ENCODE assay signal across 3 cellular contexts in the genomic region with DNA sequence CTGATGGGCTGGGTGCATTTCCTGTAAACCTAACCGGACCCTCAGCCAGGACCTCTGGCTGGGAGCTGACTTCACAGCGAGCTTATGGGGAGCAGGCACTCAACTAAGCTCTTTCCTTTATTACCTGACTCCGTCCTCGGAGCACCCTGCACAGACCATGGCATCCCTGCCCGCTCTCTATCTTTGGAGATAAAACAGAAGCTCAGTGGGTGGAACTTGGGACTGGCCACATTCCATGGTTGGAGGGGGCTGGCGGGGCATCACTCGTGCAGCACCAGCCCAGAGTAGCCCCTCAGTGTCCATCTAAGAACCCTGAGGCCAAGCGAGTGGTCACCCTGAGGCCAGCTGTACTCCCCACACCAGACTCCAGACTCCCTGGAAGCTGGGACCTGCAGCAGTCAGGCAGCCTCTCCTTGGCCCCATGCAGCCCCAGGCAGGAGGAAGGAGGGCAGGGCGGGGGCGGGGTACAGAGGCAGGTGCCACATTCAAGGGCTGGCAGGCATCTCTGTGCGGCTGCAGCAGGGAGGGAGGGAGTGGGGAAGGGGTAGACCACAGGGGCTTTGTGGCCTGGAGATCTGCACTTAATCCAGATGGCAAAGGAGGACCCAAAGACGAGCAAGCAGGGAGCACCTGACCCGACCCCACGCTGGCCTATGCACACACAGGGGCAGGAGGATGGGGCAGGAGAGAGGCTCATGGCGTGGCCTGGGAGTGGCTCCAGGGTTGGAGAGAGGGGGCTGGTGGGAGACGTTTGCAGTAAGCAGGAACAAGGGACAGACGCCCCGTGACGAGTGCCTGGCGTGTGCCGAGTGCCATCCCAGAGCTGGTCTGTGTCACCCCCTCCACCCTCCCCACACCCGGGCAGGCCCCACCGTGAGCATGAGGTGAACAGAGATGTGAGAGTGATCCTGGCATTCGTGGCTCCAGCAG.
TF ChIP-seq lines count a peak whose summit lies in the region.

No MANE protein-coding gene starts in this region.

TF ChIP-seq in SK-N-SH, 30 proteins besides CTCF, POLR2A, EP300 and RAD21:
- no peak for TF ChIP-seq TAF1 (IDR thresholded peaks at IDR 0.05; ENCODE audit: borderline replicate concordance, low read depth, low read length)
- TF ChIP-seq, protein P1, sequence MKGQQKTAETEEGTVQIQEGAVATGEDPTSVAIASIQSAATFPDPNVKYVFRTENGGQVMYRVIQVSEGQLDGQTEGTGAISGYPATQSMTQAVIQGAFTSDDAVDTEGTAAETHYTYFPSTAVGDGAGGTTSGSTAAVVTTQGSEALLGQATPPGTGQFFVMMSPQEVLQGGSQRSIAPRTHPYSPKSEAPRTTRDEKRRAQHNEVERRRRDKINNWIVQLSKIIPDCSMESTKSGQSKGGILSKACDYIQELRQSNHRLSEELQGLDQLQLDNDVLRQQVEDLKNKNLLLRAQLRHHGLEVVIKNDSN (IDR thresholded peaks at IDR 0.05; ENCODE audit: borderline replicate concordance, low read depth): no peak

TF ChIP-seq in SK-N-SH treated with all-trans-retinoic acid at 6 μM for 48 hours, 23 proteins besides CTCF, POLR2A, EP300 and RAD21:
- TF ChIP-seq ZFP3 (CRISPR knock-in tag; IDR thresholded peaks at IDR 0.05) (no peak), ZNF70 (CRISPR knock-in tag; IDR thresholded peaks at IDR 0.05) (no peak), BACH2 (CRISPR knock-in tag; IDR thresholded peaks at IDR 0.05; ENCODE audit: borderline replicate concordance) (no peak), TCF4 (CRISPR knock-in tag; IDR thresholded peaks at IDR 0.05; ENCODE audit: borderline replicate concordance) (no peak), OSR1 (CRISPR knock-in tag; IDR thresholded peaks at IDR 0.05) (no peak), CSDC2 (CRISPR knock-in tag; IDR thresholded peaks at IDR 0.05) (no peak), PPARA (CRISPR knock-in tag; IDR thresholded peaks at IDR 0.05; ENCODE audit: borderline replicate concordance) (no peak), ZNF8 (CRISPR knock-in tag; IDR thresholded peaks at IDR 0.05) (no peak), ZC3H10 (CRISPR knock-in tag; IDR thresholded peaks at IDR 0.05) (no peak), ARNTL (CRISPR knock-in tag; IDR thresholded peaks at IDR 0.05; ENCODE audit: borderline replicate concordance, low read depth) (no peak)
- TF ChIP-seq, protein P2, sequence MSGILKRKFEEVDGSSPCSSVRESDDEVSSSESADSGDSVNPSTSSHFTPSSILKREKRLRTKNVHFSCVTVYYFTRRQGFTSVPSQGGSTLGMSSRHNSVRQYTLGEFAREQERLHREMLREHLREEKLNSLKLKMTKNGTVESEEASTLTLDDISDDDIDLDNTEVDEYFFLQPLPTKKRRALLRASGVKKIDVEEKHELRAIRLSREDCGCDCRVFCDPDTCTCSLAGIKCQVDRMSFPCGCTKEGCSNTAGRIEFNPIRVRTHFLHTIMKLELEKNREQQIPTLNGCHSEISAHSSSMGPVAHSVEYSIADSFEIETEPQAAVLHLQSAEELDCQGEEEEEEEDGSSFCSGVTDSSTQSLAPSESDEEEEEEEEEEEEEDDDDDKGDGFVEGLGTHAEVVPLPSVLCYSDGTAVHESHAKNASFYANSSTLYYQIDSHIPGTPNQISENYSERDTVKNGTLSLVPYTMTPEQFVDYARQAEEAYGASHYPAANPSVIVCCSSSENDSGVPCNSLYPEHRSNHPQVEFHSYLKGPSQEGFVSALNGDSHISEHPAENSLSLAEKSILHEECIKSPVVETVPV (CRISPR knock-in tag; IDR thresholded peaks at IDR 0.05): no peak
- TF ChIP-seq, protein P3, sequence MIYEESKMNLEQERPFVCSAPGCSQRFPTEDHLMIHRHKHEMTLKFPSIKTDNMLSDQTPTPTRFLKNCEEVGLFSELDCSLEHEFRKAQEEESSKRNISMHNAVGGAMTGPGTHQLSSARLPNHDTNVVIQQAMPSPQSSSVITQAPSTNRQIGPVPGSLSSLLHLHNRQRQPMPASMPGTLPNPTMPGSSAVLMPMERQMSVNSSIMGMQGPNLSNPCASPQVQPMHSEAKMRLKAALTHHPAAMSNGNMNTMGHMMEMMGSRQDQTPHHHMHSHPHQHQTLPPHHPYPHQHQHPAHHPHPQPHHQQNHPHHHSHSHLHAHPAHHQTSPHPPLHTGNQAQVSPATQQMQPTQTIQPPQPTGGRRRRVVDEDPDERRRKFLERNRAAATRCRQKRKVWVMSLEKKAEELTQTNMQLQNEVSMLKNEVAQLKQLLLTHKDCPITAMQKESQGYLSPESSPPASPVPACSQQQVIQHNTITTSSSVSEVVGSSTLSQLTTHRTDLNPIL (CRISPR knock-in tag; IDR thresholded peaks at IDR 0.05; ENCODE audit: low read depth): no peak

TF ChIP-seq in H1, 55 proteins besides CTCF, POLR2A, EP300 and RAD21:
- no peak for TF ChIP-seq TEAD4 (IDR thresholded peaks at IDR 0.05; ENCODE audit: low read depth, low read length)
- no peak for TF ChIP-seq RXRA (IDR thresholded peaks at IDR 0.05; ENCODE audit: insufficient read depth, low read depth, low read length)
- TF ChIP-seq, protein P4, sequence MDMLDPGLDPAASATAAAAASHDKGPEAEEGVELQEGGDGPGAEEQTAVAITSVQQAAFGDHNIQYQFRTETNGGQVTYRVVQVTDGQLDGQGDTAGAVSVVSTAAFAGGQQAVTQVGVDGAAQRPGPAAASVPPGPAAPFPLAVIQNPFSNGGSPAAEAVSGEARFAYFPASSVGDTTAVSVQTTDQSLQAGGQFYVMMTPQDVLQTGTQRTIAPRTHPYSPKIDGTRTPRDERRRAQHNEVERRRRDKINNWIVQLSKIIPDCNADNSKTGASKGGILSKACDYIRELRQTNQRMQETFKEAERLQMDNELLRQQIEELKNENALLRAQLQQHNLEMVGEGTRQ (IDR thresholded peaks at IDR 0.05; ENCODE audit: low read length): no peak
- TF ChIP-seq MAFK (IDR thresholded peaks at IDR 0.05; ENCODE audit: low read depth, low read length): no peak
- TF ChIP-seq GTF2F1 (IDR thresholded peaks at IDR 0.05; ENCODE audit: borderline replicate concordance, low read depth, low read length): no peak
- no peak for TF ChIP-seq CBX5 (IDR thresholded peaks at IDR 0.05; ENCODE audit: low read depth, low read length)
- TF ChIP-seq, protein P5, sequence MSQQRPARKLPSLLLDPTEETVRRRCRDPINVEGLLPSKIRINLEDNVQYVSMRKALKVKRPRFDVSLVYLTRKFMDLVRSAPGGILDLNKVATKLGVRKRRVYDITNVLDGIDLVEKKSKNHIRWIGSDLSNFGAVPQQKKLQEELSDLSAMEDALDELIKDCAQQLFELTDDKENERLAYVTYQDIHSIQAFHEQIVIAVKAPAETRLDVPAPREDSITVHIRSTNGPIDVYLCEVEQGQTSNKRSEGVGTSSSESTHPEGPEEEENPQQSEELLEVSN (IDR thresholded peaks at IDR 0.05): no peak
- no peak for TF ChIP-seq RFX5 (IDR thresholded peaks at IDR 0.05; ENCODE audit: borderline replicate concordance, low read depth, low read length)
- no peak for TF ChIP-seq KDM5A (IDR thresholded peaks at IDR 0.05; ENCODE audit: low read length)
- no peak for TF ChIP-seq CHD1 (IDR thresholded peaks at IDR 0.05; ENCODE audit: low read depth, low read length)
- no peak for TF ChIP-seq POLR2AphosphoS5 (IDR thresholded peaks at IDR 0.05; ENCODE audit: low read depth, low read length)
- no peak for TF ChIP-seq TAF7 (optimal IDR thresholded peaks at IDR 0.05; ENCODE audit: borderline replicate concordance, low read depth, low read length)
- no peak for TF ChIP-seq CHD2 (IDR thresholded peaks at IDR 0.05; ENCODE audit: low read length)
- no peak for TF ChIP-seq SIRT6 (IDR thresholded peaks at IDR 0.05; ENCODE audit: low read length)
- no peak for TF ChIP-seq HDAC2 (IDR thresholded peaks at IDR 0.05; ENCODE audit: borderline replicate concordance in 1 of 2, low read depth in 2 of 2, low read length in 2 of 2)
- TF ChIP-seq TBP (IDR thresholded peaks at IDR 0.05; ENCODE audit: low read depth, low read length): no peak
- TF ChIP-seq BCL11A (IDR thresholded peaks at IDR 0.05; ENCODE audit: low read depth in 2 of 2, low read length in 2 of 2): no peak
- no peak for TF ChIP-seq SAP30 (IDR thresholded peaks at IDR 0.05; ENCODE audit: insufficient read depth, insufficient replicate concordance, low read length)
